In genomic region chr9:116000748-116001329, GRCh38 we compare ENCODE assay signal across 9 cellular contexts.
DNase-seq lines count a peak whose midpoint lies in the region; ATAC-seq and TF ChIP-seq lines count a peak whose summit lies in the region.
"Had no signal": no experiment of that assay in that cellular context is flagged by ENCODE, and none has a peak within 500 bp of the region (broad histone marks: within the 10 kb centered on the region; RNA-seq: fewer than 3 reads in every experiment).

No MANE protein-coding gene starts in this region.

- no peak overlapping the region for H3K27ac ChIP-seq in SK-N-SH (ENCODE audit: low read depth in 2 of 2, low read length in 1 of 2)
- H3K27ac ChIP-seq: neutrophil had no signal

- peaks cover 2 to 37% of the 10 kb centered on the region in 2 experiments for H3K4me1 ChIP-seq in SK-N-SH (ENCODE audit: control insufficient read depth in 1 of 2, insufficient read depth in 2 of 2, low read depth in 1 of 2, low read length in 1 of 2)

- no peak overlapping the region for H3K4me3 ChIP-seq in SK-N-SH (ENCODE audit: low read depth in 2 of 2, low read length in 1 of 2)

- DNase-seq in NCI-H2081 (lab: John Stamatoyannopoulos, UW): peak; percentile 15 to 43
- no peak for DNase-seq in NCI-H2081 treated with DMSO at 0.1 percent for 48 hours (lab: John Stamatoyannopoulos, UW)
- peak; percentile 46 for DNase-seq in SK-N-SH
- no peak for DNase-seq in left lobe of liver (ENCODE audit: low spot score)
- no peak for DNase-seq in GM03348 (ENCODE audit: low spot score)
- DNase-seq in OCI-M2 (lab: John Stamatoyannopoulos, UW; ENCODE audit: unreplicated experiment): no peak

- no peaks in the 10 kb centered on the region for H3K9me2 ChIP-seq in SK-N-SH

- H3K9me3 ChIP-seq in SK-N-SH: no peaks in the 10 kb centered on the region
- H3K9me3 ChIP-seq: neutrophil had no signal

- H3K27me3 ChIP-seq in SK-N-SH (ENCODE audit: insufficient read depth): no peaks in the 10 kb centered on the region
- H3K27me3 ChIP-seq: neutrophil had no signal

- WGBS in SK-N-SH (ENCODE audit: low lambda C conversion rate): 97% methylated on average over 4 of the region's 4 CpGs

- TF ChIP-seq EP300 in SK-N-SH (IDR thresholded peaks at IDR 0.05; ENCODE audit: borderline replicate concordance in 1 of 2, low read depth in 1 of 2, low read length in 1 of 2): no peak

- no peaks in the 10 kb centered on the region for H3K79me2 ChIP-seq in SK-N-SH (ENCODE audit: insufficient read depth)

- H3K9ac ChIP-seq in SK-N-SH: no peak overlapping the region

- peaks cover 34% of the 10 kb centered on the region for H3F3A ChIP-seq in SK-N-SH (replicated peaks; ENCODE audit: insufficient read depth)

- TF ChIP-seq RAD21 in SK-N-SH (IDR thresholded peaks at IDR 0.05; ENCODE audit: low read length): peak; percentile 43

- TF ChIP-seq CTCF in SK-N-SH (IDR thresholded peaks at IDR 0.05): peak; percentile 65

- CTCF ChIA-PET in SK-N-SH (lab: Yijun Ruan, JAX): interaction anchor here (0.9 to 1.0 kb wide), 2 partner anchors 12 to 34 kb away, joined by 3 to 4 read pairs; no protein-coding TSS in a partner anchor

- no peaks in the 10 kb centered on the region for H4K20me1 ChIP-seq in SK-N-SH (ENCODE audit: insufficient read depth)

- no peaks in the 10 kb centered on the region for H3K36me3 ChIP-seq in SK-N-SH (replicated peaks in 1 of 2; ENCODE audit: control insufficient read depth in 1 of 2, insufficient read depth in 2 of 2, low read length in 1 of 2)
- H3K36me3 ChIP-seq: neutrophil had no signal

- ATAC-seq in HG02623 (IDR thresholded peaks at IDR 0.05; ENCODE audit: unreplicated experiment) (peak; percentile 58), left lobe of liver (peak; percentile 74), HG02763 (IDR thresholded peaks at IDR 0.05; ENCODE audit: unreplicated experiment) (no peak)

- POLR2A ChIA-PET in SK-N-SH (lab: Yijun Ruan, JAX): no interaction called here

- H2AFZ ChIP-seq in SK-N-SH (ENCODE audit: low read depth): no peak overlapping the region

- H3K4me2 ChIP-seq in SK-N-SH: no peak overlapping the region

TF ChIP-seq in SK-N-SH, 30 proteins besides CTCF, POLR2A, EP300 and RAD21:
- no peak for TF ChIP-seq POLR2AphosphoS5 (IDR thresholded peaks at IDR 0.05; ENCODE audit: low read depth, low read length)
- TF ChIP-seq IRF3 (IDR thresholded peaks at IDR 0.05; ENCODE audit: low read depth, low read length): no peak
- TF ChIP-seq GATA2 (CRISPR knock-in tag; IDR thresholded peaks at IDR 0.05): no peak
- no peak for TF ChIP-seq FOXM1 (IDR thresholded peaks at IDR 0.05; ENCODE audit: low read depth)

Comparison
In these comparisons a context has a peak if more than half of its experiments do, and no peak if none do; other contexts are left out.
1. DNase-seq: peak in NCI-H2081 (2 of 2) and SK-N-SH (single experiment); none in NCI-H2081 treated with DMSO at 0.1 percent for 48 hours (single experiment), left lobe of liver (single experiment), GM03348 (single experiment) and OCI-M2 (single experiment).